In the genomic region with DNA sequence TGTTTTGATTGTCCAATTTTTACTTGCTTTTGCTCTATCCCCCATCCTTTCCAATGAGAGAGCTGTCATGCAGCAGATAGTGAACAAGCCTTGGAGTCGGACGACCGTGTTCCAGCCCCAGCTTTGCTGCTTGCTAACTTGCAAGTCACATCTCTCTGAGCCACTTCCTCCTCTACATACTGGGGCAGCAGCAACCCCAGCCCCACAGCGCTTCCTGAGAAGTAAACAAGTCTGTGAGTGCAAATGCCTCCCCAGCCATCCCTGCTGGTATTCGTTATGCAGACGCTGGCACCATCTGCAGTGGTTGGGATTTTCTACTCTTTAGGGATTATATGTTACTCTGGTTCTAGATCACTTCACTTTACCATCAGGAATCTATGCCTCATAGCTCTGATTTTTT, we compare ENCODE assay signal across 9 cellular contexts. TPM values are rescaled to one million over a fixed set of nuclear protein-coding genes. Genes with fewer than 3 reads are reported as not detected.
A peak's percentile ranks its signal among the peaks of the same experiment; 100 is the strongest.
DNase-seq lines count a peak whose midpoint lies in the region; ATAC-seq and TF ChIP-seq lines count a peak whose summit lies in the region.
"Had no signal": no experiment of that assay in that cellular context is flagged by ENCODE, and none has a peak within 500 bp of the region (broad histone marks: within the 10 kb centered on the region; RNA-seq: fewer than 3 reads in every experiment).

No MANE protein-coding gene starts in this region.

- no peaks in the 10 kb centered on the region for H3K79me1 ChIP-seq in IMR-90 (ENCODE audit: low read depth in 1 of 2, low read length in 2 of 2)

- H3K4me2 ChIP-seq in IMR-90 (ENCODE audit: low read depth, low read length) = no peak overlapping the region

- H3K18ac ChIP-seq in IMR-90 (ENCODE audit: low read depth, low read length) = no peak overlapping the region

- in situ Hi-C loops in IMR-90 (cut with MboI; ENCODE audit: low sequenced_read_pairs) = loop anchor here (5.0 to 25.0 kb wide), 2 partner anchors 107 to 262 kb away; a partner anchor contains a TSS

- no peak overlapping the region for H4K91ac ChIP-seq in IMR-90 (ENCODE audit: insufficient read depth, low read depth, low read length)

- dilution Hi-C loops in IMR-90 (cut with HindIII; ENCODE audit: low sequenced_read_pairs, unreplicated experiment) = no loop called here

- no peak overlapping the region for H2BK20ac ChIP-seq in IMR-90 (ENCODE audit: low read depth, low read length)

- ATAC-seq in IMR-90 (ENCODE audit: low read depth) = peak; percentile 15; the same call in 1 of the 2 replicates
- no peak for ATAC-seq in HG03571 (IDR thresholded peaks at IDR 0.05; ENCODE audit: unreplicated experiment)
- no peak for ATAC-seq in GM19452 (IDR thresholded peaks at IDR 0.05; ENCODE audit: unreplicated experiment)
- no peak for ATAC-seq in HG02610 (IDR thresholded peaks at IDR 0.05; ENCODE audit: unreplicated experiment)

- H3K4me1 ChIP-seq in IMR-90 (ENCODE audit: control insufficient read depth, insufficient read depth, low read length) = peaks cover 2% of the 10 kb centered on the region

- no peak overlapping the region for H2BK120ac ChIP-seq in IMR-90 (ENCODE audit: low read depth, low read length)

- DNase-seq in IMR-90 (peak; percentile 13), dermis blood vessel endothelial cell (peak; percentile 90), NCI-H526 (lab: John Stamatoyannopoulos, UW) (no peak)
- DNase-seq in activated CD4-positive, CD25-positive, alpha-beta regulatory T cell treated with anti-CD3 and anti-CD28 coated beads, Interleukin-2, amount 50 U/mL, for 16 hours (ENCODE audit: low read depth, low spot score) = peak; percentile 43

- CTCF ChIA-PET in IMR-90 (lab: Yijun Ruan, JAX) = interaction anchor here (0.8 kb wide), 1 partner anchor 50 kb away, joined by 3 read pairs; no protein-coding TSS in a partner anchor

- peaks cover 21% of the 10 kb centered on the region; the same call in 1 of the 2 replicates for H3K36me3 ChIP-seq in IMR-90 (ENCODE audit: control insufficient read depth, insufficient read depth, low read length)
- H3K36me3 ChIP-seq: cardiac muscle cell had no signal

- H4K5ac ChIP-seq in IMR-90 (ENCODE audit: low read depth, low read length) = no peak overlapping the region

- H3K9ac ChIP-seq in IMR-90 (ENCODE audit: low read depth, low read length) = no peak overlapping the region

- H3K27me3 ChIP-seq in IMR-90 (ENCODE audit: control insufficient read depth, insufficient read depth, low read length) = no peaks in the 10 kb centered on the region; the same call in 1 of the 2 replicates
- H3K27me3 ChIP-seq: cardiac muscle cell had no signal

- no peak for TF ChIP-seq RAD21 in IMR-90 (IDR thresholded peaks at IDR 0.05; ENCODE audit: low read length)

- H2AK9ac ChIP-seq in IMR-90 (replicated peaks; ENCODE audit: low read depth, low read length, poor library complexity) = no peak overlapping the region

- TF ChIP-seq POLR2A in IMR-90 (IDR thresholded peaks at IDR 0.05; ENCODE audit: low read depth, low read length) = no peak

- H2BK15ac ChIP-seq in IMR-90 (ENCODE audit: low read depth, low read length) = no peak overlapping the region

- no peak overlapping the region for H3K56ac ChIP-seq in IMR-90 (ENCODE audit: extremely low read depth, insufficient read depth, low read length)

- no peak overlapping the region for H2AFZ ChIP-seq in IMR-90 (replicated peaks; ENCODE audit: low read length, poor library complexity)

- H2BK5ac ChIP-seq in IMR-90 (ENCODE audit: low read depth, low read length, poor library complexity, severe bottlenecking) = no peak overlapping the region

- H4K8ac ChIP-seq in IMR-90 (ENCODE audit: low read depth in 2 of 2, low read length in 2 of 2) = no peak overlapping the region

- peaks cover 3% of the 10 kb centered on the region; the same call in 1 of the 2 replicates for H4K20me1 ChIP-seq in IMR-90 (ENCODE audit: insufficient read depth, low read length)

- H3K9me1 ChIP-seq in IMR-90 (ENCODE audit: insufficient read depth, low read length) = no peaks in the 10 kb centered on the region

- H3K4ac ChIP-seq in IMR-90 (ENCODE audit: low read depth, low read length) = no peak overlapping the region

- WGBS in IMR-90 (ENCODE audit: extremely low coverage in 2 of 2, insufficient read length in 1 of 2), 2 experiments = no CpG with 5 or more reads among the region's 6 CpGs

- no peaks in the 10 kb centered on the region for H3K9me3 ChIP-seq in IMR-90 (ENCODE audit: control insufficient read depth, insufficient read depth, low read length)

- H3K27ac ChIP-seq in IMR-90 (ENCODE audit: insufficient read depth, low read length) (no peak overlapping the region), skin epidermis (peak overlapping the region in 16 of 21 experiments; percentile 32 to 93 (median 63))
- H3K27ac ChIP-seq: cardiac muscle cell had no signal

- H3K14ac ChIP-seq in IMR-90 (replicated peaks; ENCODE audit: low read depth, low read length) = no peak overlapping the region

- no TSS peak for BruUV-seq in IMR-90 (replicated peaks; lab: Mats Ljungman, UMichigan)

- no peak overlapping the region for H2AK5ac ChIP-seq in IMR-90 (ENCODE audit: low read depth, low read length)

- no peak for TF ChIP-seq CTCF in IMR-90 (conservative IDR thresholded peaks at IDR 0.05; ENCODE audit: low read depth, low read length)

- H3K23ac ChIP-seq in IMR-90 (ENCODE audit: low read depth, low read length) = no peak overlapping the region

- H3K4me3 ChIP-seq in IMR-90 (ENCODE audit: insufficient read depth, low read depth, low read length) (no peak overlapping the region), skin epidermis (no peak overlapping the region)
- H3K4me3 ChIP-seq: cardiac muscle cell had no signal

- POLR2A ChIA-PET in IMR-90 (lab: Charles Lee; ENCODE audit: unreplicated experiment) = no interaction called here

- intact Hi-C loops in IMR-90 (cut with micrococcal nuclease) = no loop called here

TF ChIP-seq in IMR-90, 13 proteins besides CTCF, POLR2A, EP300 and RAD21:
- TF ChIP-seq MAFK (IDR thresholded peaks at IDR 0.05; ENCODE audit: low read depth, low read length) = no peak
- TF ChIP-seq BHLHE40 (IDR thresholded peaks at IDR 0.05; ENCODE audit: low read depth, low read length) = no peak
- TF ChIP-seq RFX5 (IDR thresholded peaks at IDR 0.05; ENCODE audit: low read depth, low read length) = no peak
- no peak for TF ChIP-seq CEBPB (IDR thresholded peaks at IDR 0.05; ENCODE audit: low read depth, low read length)
- TF ChIP-seq MXI1 (IDR thresholded peaks at IDR 0.05; ENCODE audit: borderline replicate concordance, low read depth, low read length) = no peak
- TF ChIP-seq FOS (IDR thresholded peaks at IDR 0.05; ENCODE audit: low read depth, low read length) = no peak
- TF ChIP-seq, protein P1, sequence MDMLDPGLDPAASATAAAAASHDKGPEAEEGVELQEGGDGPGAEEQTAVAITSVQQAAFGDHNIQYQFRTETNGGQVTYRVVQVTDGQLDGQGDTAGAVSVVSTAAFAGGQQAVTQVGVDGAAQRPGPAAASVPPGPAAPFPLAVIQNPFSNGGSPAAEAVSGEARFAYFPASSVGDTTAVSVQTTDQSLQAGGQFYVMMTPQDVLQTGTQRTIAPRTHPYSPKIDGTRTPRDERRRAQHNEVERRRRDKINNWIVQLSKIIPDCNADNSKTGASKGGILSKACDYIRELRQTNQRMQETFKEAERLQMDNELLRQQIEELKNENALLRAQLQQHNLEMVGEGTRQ (IDR thresholded peaks at IDR 0.05; ENCODE audit: low read depth, low read length) = no peak
- no peak for TF ChIP-seq CHD1 (IDR thresholded peaks at IDR 0.05; ENCODE audit: low read depth, low read length)
- TF ChIP-seq MAZ (IDR thresholded peaks at IDR 0.05; ENCODE audit: borderline replicate concordance, low read depth, low read length) = no peak
- TF ChIP-seq, protein P2, sequence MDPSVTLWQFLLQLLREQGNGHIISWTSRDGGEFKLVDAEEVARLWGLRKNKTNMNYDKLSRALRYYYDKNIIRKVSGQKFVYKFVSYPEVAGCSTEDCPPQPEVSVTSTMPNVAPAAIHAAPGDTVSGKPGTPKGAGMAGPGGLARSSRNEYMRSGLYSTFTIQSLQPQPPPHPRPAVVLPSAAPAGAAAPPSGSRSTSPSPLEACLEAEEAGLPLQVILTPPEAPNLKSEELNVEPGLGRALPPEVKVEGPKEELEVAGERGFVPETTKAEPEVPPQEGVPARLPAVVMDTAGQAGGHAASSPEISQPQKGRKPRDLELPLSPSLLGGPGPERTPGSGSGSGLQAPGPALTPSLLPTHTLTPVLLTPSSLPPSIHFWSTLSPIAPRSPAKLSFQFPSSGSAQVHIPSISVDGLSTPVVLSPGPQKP (IDR thresholded peaks at IDR 0.05; ENCODE audit: borderline replicate concordance, low read depth, low read length) = no peak
- no peak for TF ChIP-seq NFE2L2 (IDR thresholded peaks at IDR 0.05; ENCODE audit: low read depth, low read length)
- TF ChIP-seq RCOR1 (IDR thresholded peaks at IDR 0.05; ENCODE audit: insufficient replicate concordance, low read length) = no peak
- TF ChIP-seq SMC3 (IDR thresholded peaks at IDR 0.05; ENCODE audit: low read depth, low read length) = no peak

RNA-seq across cellular contexts. Expression of a gene that starts 35.0 kb away (rescaled TPM):
- total RNA-seq in IMR-90 (2012; rRNA removed) = not detected in 2 replicates
- not detected in 2 replicates for polyA plus RNA-seq in IMR-90 (2012; rRNA removed)
- 0.05 TPM in 1 of 2 replicates, not detected in the other for polyA plus RNA-seq in IMR-90 (2012; cell fraction: cytosol; rRNA removed)
- polyA plus RNA-seq in IMR-90 (2012; cell fraction: nucleus; rRNA removed; ENCODE audit: low replicate concordance) = not detected in 2 replicates
- total RNA-seq in dermis blood vessel endothelial cell = 0.17 TPM in 1 of 2 replicates, not detected in the other

Comparison
In these comparisons a context has a peak if more than half of its experiments do, and no peak if none do; other contexts are left out.
1. DNase-seq: peak in IMR-90 (single experiment), activated CD4-positive, CD25-positive, alpha-beta regulatory T cell treated with anti-CD3 and anti-CD28 coated beads, Interleukin-2, amount 50 U/mL, for 16 hours (single experiment) and dermis blood vessel endothelial cell (single experiment); none in NCI-H526 (0 of 2).